ENCODE assay signal across 22 cellular contexts in the genomic region with DNA sequence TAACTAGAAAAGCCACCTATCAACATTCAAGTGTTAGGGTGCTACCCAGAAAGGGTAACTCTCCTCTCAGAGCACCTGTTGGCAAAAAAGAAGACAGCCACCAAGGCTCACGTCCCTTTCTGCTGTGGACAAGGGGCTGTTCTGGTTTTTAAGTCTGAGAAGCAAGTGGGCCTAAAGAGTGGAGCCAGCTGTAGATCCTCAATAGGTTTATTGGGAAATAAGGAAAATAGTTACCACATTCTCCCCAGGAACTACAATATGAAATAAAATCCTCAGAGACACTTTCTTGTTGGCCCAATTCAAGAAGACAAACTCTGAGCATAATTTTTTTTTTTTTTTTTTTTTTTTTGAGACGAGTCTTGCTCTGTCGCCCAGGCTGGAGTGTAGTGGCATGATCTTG. TPM values are rescaled to one million over a fixed set of nuclear protein-coding genes. Genes with fewer than 3 reads are reported as not detected.
A peak's percentile ranks its signal among the peaks of the same experiment; 100 is the strongest.
DNase-seq lines count a peak whose midpoint lies in the region; ATAC-seq and TF ChIP-seq lines count a peak whose summit lies in the region.
"Had no signal": no experiment of that assay in that cellular context is flagged by ENCODE, and none has a peak within 500 bp of the region (broad histone marks: within the 10 kb centered on the region; RNA-seq: fewer than 3 reads in every experiment).

No MANE protein-coding gene starts in this region.

- intact Hi-C loops in Right ventricle myocardium superior (cut with DNase I) = no loop called here
- intact Hi-C loops in right cardiac atrium (cut with DNase I) = no loop called here
- intact Hi-C loops in stomach (cut with DNase I; ENCODE audit: low total_unique reads) = no loop called here
- intact Hi-C loops in naive thymus-derived CD4-positive, alpha-beta T cell (cut with micrococcal nuclease) = no loop called here

- H3K4me1 Mint-ChIP-seq in naive thymus-derived CD4-positive, alpha-beta T cell = peaks cover 4 to 58% (median 22%) of the 10 kb centered on the region in 7 donors

- H3K9me3 ChIP-seq in right cardiac atrium (ENCODE audit: control insufficient read depth, low read length) = no peaks in the 10 kb centered on the region
- no peaks in the 10 kb centered on the region for H3K9me3 ChIP-seq in muscle layer of duodenum (ENCODE audit: control insufficient read depth in 1 of 2, low read length in 2 of 2)
- no peaks in the 10 kb centered on the region for H3K9me3 ChIP-seq in stomach
- no peaks in the 10 kb centered on the region for H3K9me3 ChIP-seq in naive thymus-derived CD4-positive, alpha-beta T cell (ENCODE audit: control insufficient read depth in 2 of 3, low read length in 3 of 3)
- H3K9me3 ChIP-seq: MG63, SJSA1 had no signal

- WGBS in right cardiac atrium = 73% methylated on average over 3 of the region's 3 CpGs
- 84 to 90% (median 88%) methylated on average over 3 of the region's 3 CpGs for WGBS in stomach, 5 donors

- H3K27me3 Mint-ChIP-seq in naive thymus-derived CD4-positive, alpha-beta T cell = no peaks in the 10 kb centered on the region
- H3K27me3 Mint-ChIP-seq: CD4-positive, alpha-beta memory T cell had no signal

- ATAC-seq in Right ventricle myocardium superior (ENCODE audit: poor library complexity) (peak; percentile 63), right cardiac atrium (no peak), HG03432 (IDR thresholded peaks at IDR 0.05; ENCODE audit: unreplicated experiment) (no peak), GM21786 (IDR thresholded peaks at IDR 0.05; ENCODE audit: unreplicated experiment) (no peak)
- no peak for ATAC-seq in naive thymus-derived CD4-positive, alpha-beta T cell
- ATAC-seq: PC-3 had no signal

- no peak for DNase-seq in Right ventricle myocardium superior
- no peak for DNase-seq in right cardiac atrium
- DNase-seq in fibroblast of gingiva (ENCODE audit: low read depth) = peak; percentile 17
- DNase-seq in stomach = no peak
- no peak for DNase-seq in naive thymus-derived CD4-positive, alpha-beta T cell
- DNase-seq: 8988T; ACHN; CD4-positive, alpha-beta memory T cell; COR-L47; DMS53; H9; MG63; NCI-H2029 treated with DMSO at 0.1 percent for 48 hours; NCI-H446 treated with DMSO at 0.1 percent for 48 hours; NCI-H526; NK-92 treated with Interleukin-12 subunit alpha and Interleukin-12 subunit beta, amount 100 ng/mL, for 24 hours; PC-3 had no signal

- no peak for TF ChIP-seq CTCF in stomach (IDR thresholded peaks at IDR 0.05)

- H3K4me3 ChIP-seq in right cardiac atrium (ENCODE audit: low read length) (no peak overlapping the region), muscle layer of duodenum (ENCODE audit: low read depth in 1 of 2, low read length in 2 of 2) (no peak overlapping the region), stomach (no peak overlapping the region)
- H3K4me3 ChIP-seq in naive thymus-derived CD4-positive, alpha-beta T cell (ENCODE audit: low read length) = no peak overlapping the region
- H3K4me3 ChIP-seq: GM23338, MG63, SJSA1 had no signal

- H3K4me1 ChIP-seq in right cardiac atrium (ENCODE audit: control insufficient read depth, insufficient read depth, low read length) (peaks cover 4% of the 10 kb centered on the region), muscle layer of duodenum (ENCODE audit: control insufficient read depth in 1 of 2, insufficient read depth in 2 of 2, low read length in 2 of 2) (peaks cover 14 to 39% of the 10 kb centered on the region in 2 donors), stomach (peaks cover 27 to 90% (median 68%) of the 10 kb centered on the region in 4 donors)
- no peaks in the 10 kb centered on the region for H3K4me1 ChIP-seq in naive thymus-derived CD4-positive, alpha-beta T cell (ENCODE audit: control insufficient read depth in 2 of 2, insufficient read depth in 2 of 2, low read length in 2 of 2)

- peaks cover 0 to under 1% (median 0%) of the 10 kb centered on the region in 11 donors for H3K9me3 Mint-ChIP-seq in naive thymus-derived CD4-positive, alpha-beta T cell
- H3K9me3 Mint-ChIP-seq: GM23338, H9 had no signal

- CTCF ChIA-PET in naive thymus-derived CD4-positive, alpha-beta T cell (lab: Charles Lee) = no interaction called here

- H3K27ac ChIP-seq in right cardiac atrium (ENCODE audit: low read length) (no peak overlapping the region), muscle layer of duodenum (ENCODE audit: low read length) (peak overlapping the region; percentile 52), stomach (peak overlapping the region in 4 of 5 donors; percentile 21 to 61 (median 46))
- no peak overlapping the region for H3K27ac ChIP-seq in naive thymus-derived CD4-positive, alpha-beta T cell (ENCODE audit: low read depth, low read length)
- H3K27ac ChIP-seq: SJSA1 had no signal

- H3K27ac Mint-ChIP-seq in naive thymus-derived CD4-positive, alpha-beta T cell = peak overlapping the region in 1 of 9 donors; percentile 67
- H3K27ac Mint-ChIP-seq: GM23338 had no signal

- H3K36me3 Mint-ChIP-seq in naive thymus-derived CD4-positive, alpha-beta T cell = peaks cover 0 to 21% (median 7%) of the 10 kb centered on the region in 5 donors

- no peaks in the 10 kb centered on the region for H3K27me3 ChIP-seq in right cardiac atrium (ENCODE audit: control insufficient read depth, insufficient read depth)
- no peaks in the 10 kb centered on the region for H3K27me3 ChIP-seq in muscle layer of duodenum (ENCODE audit: low read depth, low read length)
- no peaks in the 10 kb centered on the region for H3K27me3 ChIP-seq in stomach
- H3K27me3 ChIP-seq in naive thymus-derived CD4-positive, alpha-beta T cell (ENCODE audit: control insufficient read depth in 2 of 2, insufficient read depth in 2 of 2, low read length in 2 of 2) = no peaks in the 10 kb centered on the region
- H3K27me3 ChIP-seq: MG63, SJSA1 had no signal

- no peak overlapping the region for H3K4me3 Mint-ChIP-seq in naive thymus-derived CD4-positive, alpha-beta T cell
- H3K4me3 Mint-ChIP-seq: GM23338, H9 had no signal

- no peak for TF ChIP-seq POLR2A in stomach (IDR thresholded peaks at IDR 0.05)

- no peak for TF ChIP-seq EP300 in stomach (IDR thresholded peaks at IDR 0.05)

- POLR2A ChIA-PET in naive thymus-derived CD4-positive, alpha-beta T cell (lab: Charles Lee) = interaction anchor here (0.6 kb wide), 1 partner anchor 1395 kb away, joined by 3 read pairs; no protein-coding TSS in a partner anchor

- H3K36me3 ChIP-seq in muscle layer of duodenum (ENCODE audit: control insufficient read depth in 1 of 2, insufficient read depth in 2 of 2, low read length in 2 of 2) (peaks cover 0 to 10% of the 10 kb centered on the region in 2 donors), stomach (peaks cover 5 to 17% (median 17%) of the 10 kb centered on the region in 4 donors)
- no peaks in the 10 kb centered on the region for H3K36me3 ChIP-seq in naive thymus-derived CD4-positive, alpha-beta T cell (ENCODE audit: control insufficient read depth in 2 of 3, insufficient read depth in 3 of 3, low read length in 3 of 3)
- H3K36me3 ChIP-seq: MG63, SJSA1 had no signal

RNA-seq across cellular contexts. Expression of gene LRIG1, which starts 35.8 kb away (rescaled TPM):
- total RNA-seq in Right ventricle myocardium superior (93.9 TPM), right cardiac atrium (100 to 1,000 TPM; 103 to 140 (median 122) TPM), stomach (100 to 1,000 TPM in 3 of 5 donors, 10 to 100 TPM in 2; 85.8 to 278 (median 101) TPM)
- polyA plus RNA-seq in right cardiac atrium (80.2 TPM), stomach (10 to 100 TPM; 20.2 to 31.5 (median 21.2) TPM)
- 10 to 100 TPM; 28.5 to 46.3 (median 34.4) TPM for total RNA-seq in naive thymus-derived CD4-positive, alpha-beta T cell
- polyA plus RNA-seq in naive thymus-derived CD4-positive, alpha-beta T cell = 10 to 100 TPM; 14.5 to 35.2 TPM

Comparison
In these comparisons a context has a peak if more than half of its experiments do, and no peak if none do; other contexts are left out.
1. H3K27ac ChIP-seq: peak in muscle layer of duodenum (single experiment) and stomach (4 of 5); none in right cardiac atrium (single experiment) and naive thymus-derived CD4-positive, alpha-beta T cell (single experiment).